1 cellular context compared by ENCODE assay signal in genomic region chr22:44678245-44678979, GRCh38.
TF ChIP-seq lines count a peak whose summit lies in the region.

No MANE protein-coding gene starts in this region.

TF ChIP-seq in K562, 482 proteins besides CTCF, POLR2A, EP300 and RAD21 (continued from another document):
- TF ChIP-seq GTF2B (IDR thresholded peaks at IDR 0.05; ENCODE audit: extremely low read depth, insufficient read length) (no peak), ZNF282 (CRISPR knock-in tag; IDR thresholded peaks at IDR 0.05) (no peak), ZNF384 (IDR thresholded peaks at IDR 0.05; ENCODE audit: low read depth, low read length) (peak; percentile 40), ZBTB9 (CRISPR knock-in tag; IDR thresholded peaks at IDR 0.05) (no peak), CEBPB (tag; IDR thresholded peaks at IDR 0.05) (peak; percentile 82), ZNF518B (CRISPR knock-in tag; IDR thresholded peaks at IDR 0.05) (no peak), ZNF212 (CRISPR knock-in tag; IDR thresholded peaks at IDR 0.05) (no peak), HES1 (IDR thresholded peaks at IDR 0.05; ENCODE audit: low read depth) (no peak), ETV6 (IDR thresholded peaks at IDR 0.05; ENCODE audit: borderline replicate concordance in 1 of 2, low read depth in 2 of 2, low read length in 1 of 2) (no peak), ETV6 (CRISPR knock-in tag; IDR thresholded peaks at IDR 0.05; ENCODE audit: borderline replicate concordance) (no peak), ETV1 (tag; conservative IDR thresholded peaks at IDR 0.05; ENCODE audit: low read depth) (no peak), BDP1 (IDR thresholded peaks at IDR 0.05; ENCODE audit: insufficient read depth, insufficient read length) (no peak), GABPA (tag; conservative IDR thresholded peaks at IDR 0.05; ENCODE audit: low read depth) (no peak), ZBTB7A (IDR thresholded peaks at IDR 0.05; ENCODE audit: borderline replicate concordance, control insufficient read depth, low read depth, low read length) (no peak), ESRRB (CRISPR knock-in tag; IDR thresholded peaks at IDR 0.05; ENCODE audit: borderline replicate concordance) (no peak), CREM (IDR thresholded peaks at IDR 0.05; ENCODE audit: low read depth) (no peak), SRSF9 (IDR thresholded peaks at IDR 0.05; ENCODE audit: borderline replicate concordance, low read depth, low read length) (no peak), ZNF830 (CRISPR knock-in tag; IDR thresholded peaks at IDR 0.05) (no peak), ZNF280B (CRISPR knock-in tag; IDR thresholded peaks at IDR 0.05) (no peak), CEBPG (CRISPR knock-in tag; IDR thresholded peaks at IDR 0.05) (0 out of 2 replicates have a peak, but pooled peaks have one; percentile 36), CEBPG (tag; conservative IDR thresholded peaks at IDR 0.05 in 1 of 2, IDR thresholded peaks at IDR 0.05 in 1 of 2) (no peak), CTCFL (IDR thresholded peaks at IDR 0.05; ENCODE audit: borderline replicate concordance, insufficient read depth, low read depth, low read length, poor library complexity, severe bottlenecking) (no peak), GATAD2B (IDR thresholded peaks at IDR 0.05; ENCODE audit: borderline replicate concordance) (no peak), ZBTB40 (IDR thresholded peaks at IDR 0.05) (no peak), ZBTB40 (CRISPR knock-in tag; IDR thresholded peaks at IDR 0.05) (no peak), RFX5 (IDR thresholded peaks at IDR 0.05; ENCODE audit: low read depth, low read length) (no peak), CBFB (CRISPR knock-in tag; IDR thresholded peaks at IDR 0.05) (no peak), ZNF253 (CRISPR knock-in tag; conservative IDR thresholded peaks at IDR 0.05) (no peak)
